In the genomic region with DNA sequence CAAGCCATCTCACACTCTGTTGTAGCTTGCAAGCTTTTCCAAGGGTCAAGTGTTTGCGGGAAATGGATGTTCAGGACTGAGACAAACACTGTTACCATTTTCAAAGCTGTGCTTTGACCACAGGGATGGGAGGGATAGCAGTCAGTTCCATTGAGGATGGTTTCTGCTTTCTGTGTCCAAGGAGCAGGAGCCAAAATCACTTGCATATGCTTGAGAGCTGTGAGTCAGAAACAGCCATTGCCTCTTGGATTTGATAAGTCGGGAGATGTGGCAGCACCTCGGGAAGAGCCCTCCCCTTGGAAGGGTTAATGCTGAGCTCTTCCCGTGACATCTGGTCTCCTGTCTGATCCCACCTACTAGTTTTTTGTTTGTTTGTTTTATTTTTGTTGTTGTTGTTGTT, we compare ENCODE assay signal across 21 cellular contexts.
"Had no signal": no experiment of that assay in that cellular context is flagged by ENCODE, and none has a peak within 500 bp of the region (broad histone marks: within the 10 kb centered on the region; RNA-seq: fewer than 3 reads in every experiment).

No MANE protein-coding gene starts in this region.

- H3K9ac ChIP-seq: KMS-11 had no signal

- H3K4me3 ChIP-seq: SK-N-MC had no signal

- H3K4me2 ChIP-seq: KMS-11 had no signal

- H3K27ac ChIP-seq: KMS-11, SK-N-MC, VCaP had no signal

- FAIRE-seq: astrocyte had no signal

- DNase-seq: activated CD4-positive, alpha-beta memory T cell treated with anti-CD3 and anti-CD28 coated beads, Interleukin-2, amount 10 ng/mL, durations not matched to agents 7 days and 5 days; activated CD4-positive, alpha-beta T cell treated with anti-CD3 and anti-CD28 coated beads for 36 hours; activated CD4-positive, alpha-beta T cell treated with anti-CD3 and anti-CD28 coated beads, Interleukin-2, amount 50 U/mL, for 1 hour; activated gamma-delta T cell; activated naive CD4-positive, alpha-beta T cell treated with anti-CD3 and anti-CD28 coated beads for 36 hours; activated T-cell treated with anti-CD3 and anti-CD28 coated beads for 4 hours; activated T-cell treated with anti-CD3 and anti-CD28 coated beads, Interleukin-2, amount 50 U/mL, for 48 hours; amygdala; caudate nucleus; MM.1S; NCI-H1105; NCI-H1436 treated with DMSO at 0.1 percent for 48 hours; NCI-H187; NCI-H2081; NCI-H510A treated with DMSO at 0.1 percent for 48 hours; NCI-H748 treated with DMSO at 0.1 percent for 48 hours; T-cell had no signal
